30 cellular contexts compared by ENCODE assay signal in the genomic region with DNA sequence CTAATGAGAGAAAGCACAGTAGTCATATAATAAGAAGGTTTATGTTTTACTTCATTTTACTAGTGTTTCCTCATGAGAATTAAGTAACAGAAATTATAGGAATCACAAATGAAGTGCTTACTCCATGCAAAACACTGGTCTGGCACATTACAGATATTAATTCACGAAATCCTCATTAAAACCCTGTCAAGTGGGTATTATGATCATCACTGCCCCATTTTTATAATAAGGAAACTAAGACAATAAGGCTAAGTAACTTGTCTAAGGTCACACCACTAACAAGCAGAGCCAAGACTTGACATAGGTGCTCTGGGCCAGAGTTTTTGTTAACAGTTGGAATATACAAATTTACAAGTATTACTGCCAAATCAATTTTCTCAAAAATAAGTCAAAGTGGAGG.
DNase-seq lines count a peak whose midpoint lies in the region; ATAC-seq, FAIRE-seq and TF ChIP-seq lines count a peak whose summit lies in the region.
"Had no signal": no experiment of that assay in that cellular context is flagged by ENCODE, and none has a peak within 500 bp of the region (broad histone marks: within the 10 kb centered on the region; RNA-seq: fewer than 3 reads in every experiment).

No MANE protein-coding gene starts in this region.

- H3K4me1 ChIP-seq in left ventricle myocardium inferior = peaks cover 77% of the 10 kb centered on the region
- H3K4me1 ChIP-seq in Karpas-422 (ENCODE audit: low read length) = peaks cover 63% of the 10 kb centered on the region
- H3K4me1 ChIP-seq in endothelial cell of umbilical vein (ENCODE audit: control insufficient read depth, extremely low read depth, insufficient read depth, low read length) = peaks cover 41% of the 10 kb centered on the region
- peaks cover 53 to 70% of the 10 kb centered on the region in 2 donors for H3K4me1 ChIP-seq in thyroid gland

- 0 out of 2 replicates have a peak overlapping the region, but pooled peaks have one; percentile 4 for H3K9ac ChIP-seq in Karpas-422 (ENCODE audit: low read length)
- H3K9ac ChIP-seq in endothelial cell of umbilical vein (replicated peaks; ENCODE audit: extremely low read depth, insufficient read depth, low read length) = no peak overlapping the region
- H3K9ac ChIP-seq: BLaER1 treated with 17β-estradiol and CSF1 and Interleukin-3, amounts not matched to agents 10 nM and 100 nM; neural progenitor cell; parathyroid adenoma had no signal

- dilution Hi-C loops in endothelial cell of umbilical vein (cut with MboI; ENCODE audit: extremely low pct_ligation_motif_present, low sequenced_read_pairs) = no loop called here

- H3K9me3 ChIP-seq in left ventricle myocardium inferior (replicated peaks) (no peaks in the 10 kb centered on the region), Karpas-422 (ENCODE audit: low read length) (no peaks in the 10 kb centered on the region), endothelial cell of umbilical vein (replicated peaks; ENCODE audit: control insufficient read depth, insufficient read depth, low read length) (no peaks in the 10 kb centered on the region), thyroid gland (no peaks in the 10 kb centered on the region)
- H3K9me3 ChIP-seq: BLaER1 treated with 17β-estradiol and CSF1 and Interleukin-3, amounts not matched to agents 10 nM and 100 nM; HAP-1; Peyer's patch; right lobe of liver; tibial nerve had no signal

- BruUV-seq in endothelial cell of umbilical vein (replicated peaks; lab: Mats Ljungman, UMichigan) = no TSS peak

- H2AFZ ChIP-seq in Karpas-422 (ENCODE audit: low read length) (no peak overlapping the region), endothelial cell of umbilical vein (ENCODE audit: low read depth, low read length) (no peak overlapping the region)
- H2AFZ ChIP-seq: hepatocyte, neural progenitor cell, parathyroid adenoma had no signal

- H3K36me3 ChIP-seq in left ventricle myocardium inferior (no peaks in the 10 kb centered on the region), Karpas-422 (ENCODE audit: insufficient read depth, low read length) (0 out of 2 replicates have a peak, but pooled peaks cover 5% of the 10 kb centered on the region), endothelial cell of umbilical vein (ENCODE audit: control insufficient read depth in 2 of 2, extremely low read depth in 1 of 2, insufficient read depth in 2 of 2, low read length in 2 of 2) (no peaks in the 10 kb centered on the region), thyroid gland (no peaks in the 10 kb centered on the region)
- H3K36me3 ChIP-seq: HAP-1, neural progenitor cell, Peyer's patch, right lobe of liver, tibial nerve had no signal

- no peak for ATAC-seq in left cardiac atrium
- ATAC-seq: right lobe of liver had no signal

- H3K9me2 ChIP-seq in Karpas-422 (replicated peaks; ENCODE audit: insufficient read depth, low read length) = no peaks in the 10 kb centered on the region

- H3K27ac ChIP-seq in left ventricle myocardium inferior (replicated peaks) (peak overlapping the region; percentile 17), Karpas-422 (ENCODE audit: low read length) (peak overlapping the region; percentile 73), endothelial cell of umbilical vein (ENCODE audit: insufficient read depth, low read depth, low read length) (no peak overlapping the region), thyroid gland (peak overlapping the region in 2 of 3 donors; percentile 5 to 6), RWPE1 (no peak overlapping the region), caudate nucleus (ENCODE audit: low read depth, low read length) (no peak overlapping the region)
- H3K27ac ChIP-seq: BLaER1 treated with 17β-estradiol and CSF1 and Interleukin-3, amounts not matched to agents 10 nM and 100 nM; hepatocyte; neural progenitor cell; parathyroid adenoma; Peyer's patch; right lobe of liver; tibial nerve had no signal

- no peak for FAIRE-seq in endothelial cell of umbilical vein (lab: Jason Lieb, UNC)
- FAIRE-seq: endometrium had no signal

- peak overlapping the region; percentile 47 for H3K4me2 ChIP-seq in Karpas-422 (ENCODE audit: low read depth, low read length, poor library complexity, severe bottlenecking)
- H3K4me2 ChIP-seq in endothelial cell of umbilical vein (ENCODE audit: insufficient read depth, low read length) = peak overlapping the region; percentile 74
- H3K4me2 ChIP-seq: neural progenitor cell had no signal

- intact Hi-C loops in left ventricle myocardium inferior (cut with micrococcal nuclease) (no loop called here), left cardiac atrium (cut with DNase I) (no loop called here), endothelial cell of umbilical vein (cut with micrococcal nuclease) (no loop called here), thyroid gland (cut with DNase I) (no loop called here)

- H3K79me2 ChIP-seq in Karpas-422 (ENCODE audit: low read length) (peaks cover 100% of the 10 kb centered on the region), endothelial cell of umbilical vein (ENCODE audit: control insufficient read depth, insufficient read depth, low read length) (peaks cover 99% of the 10 kb centered on the region)

- peaks cover 3% of the 10 kb centered on the region for H3K9me1 ChIP-seq in endothelial cell of umbilical vein (replicated peaks; ENCODE audit: control insufficient read depth, extremely low read depth, insufficient read depth, low read length)

- H3K27me3 ChIP-seq in left ventricle myocardium inferior (ENCODE audit: low read depth) = no peaks in the 10 kb centered on the region
- no peaks in the 10 kb centered on the region for H3K27me3 ChIP-seq in Karpas-422 (ENCODE audit: low read length)
- no peaks in the 10 kb centered on the region for H3K27me3 ChIP-seq in endothelial cell of umbilical vein (ENCODE audit: control insufficient read depth in 2 of 2, insufficient read depth in 2 of 2, low read length in 2 of 2)
- H3K27me3 ChIP-seq in thyroid gland = no peaks in the 10 kb centered on the region
- H3K27me3 ChIP-seq: BLaER1 treated with 17β-estradiol and CSF1 and Interleukin-3, amounts not matched to agents 10 nM and 100 nM; hepatocyte; neural progenitor cell; Peyer's patch; right lobe of liver; tibial nerve had no signal

- H4K20me1 ChIP-seq in Karpas-422 (ENCODE audit: insufficient read depth, low read depth, low read length) (peaks cover 61% of the 10 kb centered on the region), endothelial cell of umbilical vein (replicated peaks; ENCODE audit: control insufficient read depth, extremely low read depth, insufficient read depth, low read length) (peaks cover 43% of the 10 kb centered on the region)

- H3K4me3 ChIP-seq in left ventricle myocardium inferior (no peak overlapping the region), Karpas-422 (ENCODE audit: low read length) (no peak overlapping the region), endothelial cell of umbilical vein (replicated peaks in 1 of 3; ENCODE audit: insufficient read depth in 1 of 3, low read depth in 1 of 3, low read length in 3 of 3) (no peak overlapping the region), thyroid gland (replicated peaks in 1 of 3) (no peak overlapping the region)
- H3K4me3 ChIP-seq: BLaER1 treated with 17β-estradiol and CSF1 and Interleukin-3, amounts not matched to agents 10 nM and 100 nM; HAP-1; hepatocyte; neural progenitor cell; Peyer's patch; right lobe of liver; tibial nerve had no signal

- CTCF ChIA-PET in endothelial cell of umbilical vein (lab: Charles Lee) = interaction anchor here (1.4 to 1.5 kb wide), 2 partner anchors 14 to 103 kb away, joined by 4 to 7 read pairs; no protein-coding TSS in a partner anchor
- CTCF ChIA-PET in RWPE1 (lab: Yijun Ruan, JAX) = interaction anchor here (0.6 to 0.7 kb wide), 3 partner anchors 51 to 760 kb away, joined by 3 read pairs; no protein-coding TSS in a partner anchor

- no peak for TF ChIP-seq POLR2A in endothelial cell of umbilical vein (IDR thresholded peaks at IDR 0.05; ENCODE audit: low read depth, low read length)
- no peak for TF ChIP-seq POLR2A in thyroid gland (IDR thresholded peaks at IDR 0.05)

- POLR2A ChIA-PET in endothelial cell of umbilical vein (lab: Charles Lee) (no interaction called here), RWPE1 (lab: Yijun Ruan, JAX; ENCODE audit: low non-redundant PET) (no interaction called here)

- DNase-seq in left ventricle myocardium inferior (no peak), left cardiac atrium (no peak), Karpas-422 (no peak), endothelial cell of umbilical vein (ENCODE audit: low read depth, low spot score) (no peak), thyroid gland (no peak), RWPE1 (ENCODE audit: low spot score) (no peak), caudate nucleus (lab: John Stamatoyannopoulos, UW) (no peak)
- DNase-seq: activated CD4-positive, alpha-beta memory T cell treated with anti-CD3 and anti-CD28 coated beads, Interleukin-2, amount 10 ng/mL, durations not matched to agents 7 days and 5 days; activated effector memory CD4-positive, alpha-beta T cell treated with Interleukin-2 at 50 U/mL for 16 hours; cerebellar nuclear complex; dermis blood vessel endothelial cell; DMS79; foreskin melanocyte; MV-4-11; NCI-H1436 treated with DMSO at 0.1 percent for 48 hours; NCI-H2081 treated with DMSO at 0.1 percent for 48 hours; NCI-H345; NCI-H748 treated with DMSO at 0.1 percent for 48 hours; Peyer's patch; right lobe of liver; SIG-M5; stimulated activated CD4-positive, alpha-beta T cell treated with anti-CD3 and anti-CD28 coated beads, Interleukin-12 subunit alpha, Interleukin-12 subunit beta, amount 100 ng/mL, for 4 hours; stimulated activated CD4-positive, alpha-beta T cell treated with anti-CD3 and anti-CD28 coated beads, Interleukin-4, amount 100 ng/mL, for 1 hour had no signal

- no peak for TF ChIP-seq CTCF in left ventricle myocardium inferior (IDR thresholded peaks at IDR 0.05; ENCODE audit: borderline replicate concordance)
- TF ChIP-seq CTCF in endothelial cell of umbilical vein (IDR thresholded peaks at IDR 0.05; ENCODE audit: extremely low read depth in 1 of 2, insufficient read depth in 1 of 2, low read depth in 1 of 2, low read length in 2 of 2) = no peak
- no peak for TF ChIP-seq CTCF in thyroid gland (IDR thresholded peaks at IDR 0.05)
- no peak for TF ChIP-seq CTCF in RWPE1 (conservative IDR thresholded peaks at IDR 0.05; ENCODE audit: low read depth)

- WGBS in thyroid gland, 2 donors = 81 to 82% methylated on average over 1 of the region's 1 CpG

TF ChIP-seq in endothelial cell of umbilical vein, 7 proteins besides CTCF, POLR2A, EP300 and RAD21 (continues in another document):
- TF ChIP-seq POLR2AphosphoS5 (IDR thresholded peaks at IDR 0.05; ENCODE audit: insufficient read depth, low read depth, low read length) (no peak), MYC (IDR thresholded peaks at IDR 0.05; ENCODE audit: low read depth, low read length) (no peak), FOS (IDR thresholded peaks at IDR 0.05; ENCODE audit: borderline replicate concordance, insufficient read depth, low read length) (no peak), GATA2 (IDR thresholded peaks at IDR 0.05; ENCODE audit: insufficient read depth, insufficient read length, low read depth, low read length) (no peak), EZH2 (IDR thresholded peaks at IDR 0.05; ENCODE audit: borderline replicate concordance, low read depth, low read length, severe bottlenecking) (no peak)
- TF ChIP-seq, protein P1, sequence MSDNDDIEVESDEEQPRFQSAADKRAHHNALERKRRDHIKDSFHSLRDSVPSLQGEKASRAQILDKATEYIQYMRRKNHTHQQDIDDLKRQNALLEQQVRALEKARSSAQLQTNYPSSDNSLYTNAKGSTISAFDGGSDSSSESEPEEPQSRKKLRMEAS (IDR thresholded peaks at IDR 0.05; ENCODE audit: insufficient read depth, insufficient read length) = no peak

Comparison
In these comparisons a context has a peak if more than half of its experiments do, and no peak if none do; other contexts are left out.
1. H3K27ac ChIP-seq: peak in left ventricle myocardium inferior (single experiment), Karpas-422 (single experiment) and thyroid gland (2 of 3); none in endothelial cell of umbilical vein (single experiment), RWPE1 (single experiment) and caudate nucleus (single experiment).